1 cellular context compared by ENCODE assay signal in genomic region chr17:70564006-70564620, GRCh38.
TF ChIP-seq lines count a peak whose summit lies in the region.

No MANE protein-coding gene starts in this region.

TF ChIP-seq in endothelial cell of umbilical vein, 7 proteins besides CTCF, POLR2A, EP300 and RAD21 (continued from another document):
- peak; percentile 62 for TF ChIP-seq FOS (IDR thresholded peaks at IDR 0.05; ENCODE audit: borderline replicate concordance, insufficient read depth, low read length)
TF ChIP-seq in endothelial cell of umbilical vein: peak in this region for 2.
